1 cellular context compared by ENCODE assay signal in the genomic region with DNA sequence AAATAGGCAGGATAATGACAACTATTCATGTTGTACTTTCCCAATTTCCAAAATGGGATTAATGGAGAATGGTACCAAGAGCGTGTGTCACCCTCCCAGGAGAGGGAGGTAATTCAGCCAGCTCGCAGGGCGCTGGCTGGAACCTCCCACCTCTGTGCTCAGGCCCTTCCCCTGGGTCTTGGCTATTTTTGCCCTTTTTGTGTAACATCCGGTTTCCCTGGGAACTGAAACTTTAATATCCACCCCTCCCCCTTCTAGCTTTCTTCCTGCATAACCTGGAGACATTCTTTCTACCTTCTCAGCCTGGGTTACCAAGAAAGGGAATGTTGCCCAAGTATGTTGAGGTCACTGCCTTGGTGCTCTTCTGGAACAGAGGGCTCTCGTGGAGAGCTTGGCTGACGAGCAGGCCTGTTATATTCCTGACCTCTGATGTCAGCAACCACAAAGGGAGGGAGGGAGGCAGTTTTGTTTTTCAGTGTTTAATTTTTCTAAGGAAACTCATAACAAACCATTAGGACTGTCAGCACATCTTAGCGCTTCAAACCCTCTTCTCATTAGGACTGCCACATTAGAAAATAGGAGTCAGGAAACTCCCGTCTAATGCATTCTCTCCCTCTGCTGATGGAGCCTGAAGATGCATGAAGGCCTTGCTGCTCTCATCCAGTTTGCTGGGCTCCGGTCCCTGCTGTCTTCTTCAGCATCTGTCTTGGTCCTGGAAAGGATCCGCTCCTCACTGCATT.
TF ChIP-seq lines count a peak whose summit lies in the region.

No MANE protein-coding gene starts in this region.

TF ChIP-seq in K562, 482 proteins besides CTCF, POLR2A, EP300 and RAD21 (continued from another document and continues in another):
- TF ChIP-seq, protein P1, sequence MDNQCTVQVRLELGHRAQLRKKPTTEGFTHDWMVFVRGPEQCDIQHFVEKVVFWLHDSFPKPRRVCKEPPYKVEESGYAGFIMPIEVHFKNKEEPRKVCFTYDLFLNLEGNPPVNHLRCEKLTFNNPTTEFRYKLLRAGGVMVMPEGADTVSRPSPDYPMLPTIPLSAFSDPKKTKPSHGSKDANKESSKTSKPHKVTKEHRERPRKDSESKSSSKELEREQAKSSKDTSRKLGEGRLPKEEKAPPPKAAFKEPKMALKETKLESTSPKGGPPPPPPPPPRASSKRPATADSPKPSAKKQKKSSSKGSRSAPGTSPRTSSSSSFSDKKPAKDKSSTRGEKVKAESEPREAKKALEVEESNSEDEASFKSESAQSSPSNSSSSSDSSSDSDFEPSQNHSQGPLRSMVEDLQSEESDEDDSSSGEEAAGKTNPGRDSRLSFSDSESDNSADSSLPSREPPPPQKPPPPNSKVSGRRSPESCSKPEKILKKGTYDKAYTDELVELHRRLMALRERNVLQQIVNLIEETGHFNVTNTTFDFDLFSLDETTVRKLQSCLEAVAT (IDR thresholded peaks at IDR 0.05), result no peak
- TF ChIP-seq HCFC1 (IDR thresholded peaks at IDR 0.05; ENCODE audit: low read depth, low read length), result no peak
- TF ChIP-seq ZEB2 (IDR thresholded peaks at IDR 0.05), result peak; percentile 40; the same call in 1 of the 2 replicates
- TF ChIP-seq PHB2 (IDR thresholded peaks at IDR 0.05; ENCODE audit: low read depth), result no peak
- TF ChIP-seq, protein P2, sequence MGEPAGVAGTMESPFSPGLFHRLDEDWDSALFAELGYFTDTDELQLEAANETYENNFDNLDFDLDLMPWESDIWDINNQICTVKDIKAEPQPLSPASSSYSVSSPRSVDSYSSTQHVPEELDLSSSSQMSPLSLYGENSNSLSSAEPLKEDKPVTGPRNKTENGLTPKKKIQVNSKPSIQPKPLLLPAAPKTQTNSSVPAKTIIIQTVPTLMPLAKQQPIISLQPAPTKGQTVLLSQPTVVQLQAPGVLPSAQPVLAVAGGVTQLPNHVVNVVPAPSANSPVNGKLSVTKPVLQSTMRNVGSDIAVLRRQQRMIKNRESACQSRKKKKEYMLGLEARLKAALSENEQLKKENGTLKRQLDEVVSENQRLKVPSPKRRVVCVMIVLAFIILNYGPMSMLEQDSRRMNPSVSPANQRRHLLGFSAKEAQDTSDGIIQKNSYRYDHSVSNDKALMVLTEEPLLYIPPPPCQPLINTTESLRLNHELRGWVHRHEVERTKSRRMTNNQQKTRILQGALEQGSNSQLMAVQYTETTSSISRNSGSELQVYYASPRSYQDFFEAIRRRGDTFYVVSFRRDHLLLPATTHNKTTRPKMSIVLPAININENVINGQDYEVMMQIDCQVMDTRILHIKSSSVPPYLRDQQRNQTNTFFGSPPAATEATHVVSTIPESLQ (CRISPR knock-in tag; IDR thresholded peaks at IDR 0.05), result 0 out of 2 replicates have a peak, but pooled peaks have one; percentile 27
- TF ChIP-seq, protein P3, sequence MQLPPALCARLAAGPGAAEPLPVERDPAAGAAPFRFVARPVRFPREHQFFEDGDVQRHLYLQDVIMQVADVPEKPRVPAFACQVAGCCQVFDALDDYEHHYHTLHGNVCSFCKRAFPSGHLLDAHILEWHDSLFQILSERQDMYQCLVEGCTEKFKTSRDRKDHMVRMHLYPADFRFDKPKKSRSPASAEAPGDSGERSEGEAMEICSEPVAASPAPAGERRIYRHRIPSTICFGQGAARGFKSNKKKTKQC (CRISPR knock-in tag; IDR thresholded peaks at IDR 0.05), result no peak
- TF ChIP-seq ATF7 (IDR thresholded peaks at IDR 0.05), result 0 out of 2 replicates have a peak, but pooled peaks have one; percentile 26
- no peak for TF ChIP-seq SIRT6 (IDR thresholded peaks at IDR 0.05; ENCODE audit: low read depth, low read length)
- TF ChIP-seq, protein P4, sequence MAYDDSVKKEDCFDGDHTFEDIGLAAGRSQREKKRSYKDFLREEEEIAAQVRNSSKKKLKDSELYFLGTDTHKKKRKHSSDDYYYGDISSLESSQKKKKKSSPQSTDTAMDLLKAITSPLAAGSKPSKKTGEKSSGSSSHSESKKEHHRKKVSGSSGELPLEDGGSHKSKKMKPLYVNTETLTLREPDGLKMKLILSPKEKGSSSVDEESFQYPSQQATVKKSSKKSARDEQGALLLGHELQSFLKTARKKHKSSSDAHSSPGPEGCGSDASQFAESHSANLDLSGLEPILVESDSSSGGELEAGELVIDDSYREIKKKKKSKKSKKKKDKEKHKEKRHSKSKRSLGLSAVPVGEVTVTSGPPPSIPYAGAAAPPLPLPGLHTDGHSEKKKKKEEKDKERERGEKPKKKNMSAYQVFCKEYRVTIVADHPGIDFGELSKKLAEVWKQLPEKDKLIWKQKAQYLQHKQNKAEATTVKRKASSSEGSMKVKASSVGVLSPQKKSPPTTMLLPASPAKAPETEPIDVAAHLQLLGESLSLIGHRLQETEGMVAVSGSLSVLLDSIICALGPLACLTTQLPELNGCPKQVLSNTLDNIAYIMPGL (CRISPR knock-in tag; IDR thresholded peaks at IDR 0.05), result no peak
- no peak for TF ChIP-seq NFXL1 (CRISPR knock-in tag; IDR thresholded peaks at IDR 0.05)
- TF ChIP-seq ZNF717 (CRISPR knock-in tag; IDR thresholded peaks at IDR 0.05), result no peak
- TF ChIP-seq, protein P5, sequence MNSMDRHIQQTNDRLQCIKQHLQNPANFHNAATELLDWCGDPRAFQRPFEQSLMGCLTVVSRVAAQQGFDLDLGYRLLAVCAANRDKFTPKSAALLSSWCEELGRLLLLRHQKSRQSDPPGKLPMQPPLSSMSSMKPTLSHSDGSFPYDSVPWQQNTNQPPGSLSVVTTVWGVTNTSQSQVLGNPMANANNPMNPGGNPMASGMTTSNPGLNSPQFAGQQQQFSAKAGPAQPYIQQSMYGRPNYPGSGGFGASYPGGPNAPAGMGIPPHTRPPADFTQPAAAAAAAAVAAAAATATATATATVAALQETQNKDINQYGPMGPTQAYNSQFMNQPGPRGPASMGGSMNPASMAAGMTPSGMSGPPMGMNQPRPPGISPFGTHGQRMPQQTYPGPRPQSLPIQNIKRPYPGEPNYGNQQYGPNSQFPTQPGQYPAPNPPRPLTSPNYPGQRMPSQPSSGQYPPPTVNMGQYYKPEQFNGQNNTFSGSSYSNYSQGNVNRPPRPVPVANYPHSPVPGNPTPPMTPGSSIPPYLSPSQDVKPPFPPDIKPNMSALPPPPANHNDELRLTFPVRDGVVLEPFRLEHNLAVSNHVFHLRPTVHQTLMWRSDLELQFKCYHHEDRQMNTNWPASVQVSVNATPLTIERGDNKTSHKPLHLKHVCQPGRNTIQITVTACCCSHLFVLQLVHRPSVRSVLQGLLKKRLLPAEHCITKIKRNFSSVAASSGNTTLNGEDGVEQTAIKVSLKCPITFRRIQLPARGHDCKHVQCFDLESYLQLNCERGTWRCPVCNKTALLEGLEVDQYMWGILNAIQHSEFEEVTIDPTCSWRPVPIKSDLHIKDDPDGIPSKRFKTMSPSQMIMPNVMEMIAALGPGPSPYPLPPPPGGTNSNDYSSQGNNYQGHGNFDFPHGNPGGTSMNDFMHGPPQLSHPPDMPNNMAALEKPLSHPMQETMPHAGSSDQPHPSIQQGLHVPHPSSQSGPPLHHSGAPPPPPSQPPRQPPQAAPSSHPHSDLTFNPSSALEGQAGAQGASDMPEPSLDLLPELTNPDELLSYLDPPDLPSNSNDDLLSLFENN (IDR thresholded peaks at IDR 0.05; ENCODE audit: low read depth in 2 of 2, low read length in 2 of 2), result 0 out of 4 replicates have a peak, but pooled peaks of 1 of the 2 experiments have one; percentile 23
- TF ChIP-seq, protein P6, sequence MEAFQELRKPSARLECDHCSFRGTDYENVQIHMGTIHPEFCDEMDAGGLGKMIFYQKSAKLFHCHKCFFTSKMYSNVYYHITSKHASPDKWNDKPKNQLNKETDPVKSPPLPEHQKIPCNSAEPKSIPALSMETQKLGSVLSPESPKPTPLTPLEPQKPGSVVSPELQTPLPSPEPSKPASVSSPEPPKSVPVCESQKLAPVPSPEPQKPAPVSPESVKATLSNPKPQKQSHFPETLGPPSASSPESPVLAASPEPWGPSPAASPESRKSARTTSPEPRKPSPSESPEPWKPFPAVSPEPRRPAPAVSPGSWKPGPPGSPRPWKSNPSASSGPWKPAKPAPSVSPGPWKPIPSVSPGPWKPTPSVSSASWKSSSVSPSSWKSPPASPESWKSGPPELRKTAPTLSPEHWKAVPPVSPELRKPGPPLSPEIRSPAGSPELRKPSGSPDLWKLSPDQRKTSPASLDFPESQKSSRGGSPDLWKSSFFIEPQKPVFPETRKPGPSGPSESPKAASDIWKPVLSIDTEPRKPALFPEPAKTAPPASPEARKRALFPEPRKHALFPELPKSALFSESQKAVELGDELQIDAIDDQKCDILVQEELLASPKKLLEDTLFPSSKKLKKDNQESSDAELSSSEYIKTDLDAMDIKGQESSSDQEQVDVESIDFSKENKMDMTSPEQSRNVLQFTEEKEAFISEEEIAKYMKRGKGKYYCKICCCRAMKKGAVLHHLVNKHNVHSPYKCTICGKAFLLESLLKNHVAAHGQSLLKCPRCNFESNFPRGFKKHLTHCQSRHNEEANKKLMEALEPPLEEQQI (IDR thresholded peaks at IDR 0.05), result no peak
- TF ChIP-seq, protein P7, sequence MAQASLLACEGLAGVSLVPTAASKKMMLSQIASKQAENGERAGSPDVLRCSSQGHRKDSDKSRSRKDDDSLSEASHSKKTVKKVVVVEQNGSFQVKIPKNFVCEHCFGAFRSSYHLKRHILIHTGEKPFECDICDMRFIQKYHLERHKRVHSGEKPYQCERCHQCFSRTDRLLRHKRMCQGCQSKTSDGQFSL (CRISPR knock-in tag; IDR thresholded peaks at IDR 0.05), result no peak
- TF ChIP-seq, protein P7 (tag; IDR thresholded peaks at IDR 0.05), result no peak
- no peak for TF ChIP-seq NCOA2 (IDR thresholded peaks at IDR 0.05; ENCODE audit: partially characterized antibody in 2 of 2)
- TF ChIP-seq, protein P8, sequence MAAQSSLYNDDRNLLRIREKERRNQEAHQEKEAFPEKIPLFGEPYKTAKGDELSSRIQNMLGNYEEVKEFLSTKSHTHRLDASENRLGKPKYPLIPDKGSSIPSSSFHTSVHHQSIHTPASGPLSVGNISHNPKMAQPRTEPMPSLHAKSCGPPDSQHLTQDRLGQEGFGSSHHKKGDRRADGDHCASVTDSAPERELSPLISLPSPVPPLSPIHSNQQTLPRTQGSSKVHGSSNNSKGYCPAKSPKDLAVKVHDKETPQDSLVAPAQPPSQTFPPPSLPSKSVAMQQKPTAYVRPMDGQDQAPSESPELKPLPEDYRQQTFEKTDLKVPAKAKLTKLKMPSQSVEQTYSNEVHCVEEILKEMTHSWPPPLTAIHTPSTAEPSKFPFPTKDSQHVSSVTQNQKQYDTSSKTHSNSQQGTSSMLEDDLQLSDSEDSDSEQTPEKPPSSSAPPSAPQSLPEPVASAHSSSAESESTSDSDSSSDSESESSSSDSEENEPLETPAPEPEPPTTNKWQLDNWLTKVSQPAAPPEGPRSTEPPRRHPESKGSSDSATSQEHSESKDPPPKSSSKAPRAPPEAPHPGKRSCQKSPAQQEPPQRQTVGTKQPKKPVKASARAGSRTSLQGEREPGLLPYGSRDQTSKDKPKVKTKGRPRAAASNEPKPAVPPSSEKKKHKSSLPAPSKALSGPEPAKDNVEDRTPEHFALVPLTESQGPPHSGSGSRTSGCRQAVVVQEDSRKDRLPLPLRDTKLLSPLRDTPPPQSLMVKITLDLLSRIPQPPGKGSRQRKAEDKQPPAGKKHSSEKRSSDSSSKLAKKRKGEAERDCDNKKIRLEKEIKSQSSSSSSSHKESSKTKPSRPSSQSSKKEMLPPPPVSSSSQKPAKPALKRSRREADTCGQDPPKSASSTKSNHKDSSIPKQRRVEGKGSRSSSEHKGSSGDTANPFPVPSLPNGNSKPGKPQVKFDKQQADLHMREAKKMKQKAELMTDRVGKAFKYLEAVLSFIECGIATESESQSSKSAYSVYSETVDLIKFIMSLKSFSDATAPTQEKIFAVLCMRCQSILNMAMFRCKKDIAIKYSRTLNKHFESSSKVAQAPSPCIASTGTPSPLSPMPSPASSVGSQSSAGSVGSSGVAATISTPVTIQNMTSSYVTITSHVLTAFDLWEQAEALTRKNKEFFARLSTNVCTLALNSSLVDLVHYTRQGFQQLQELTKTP (IDR thresholded peaks at IDR 0.05; ENCODE audit: low read depth in 1 of 2, partially characterized antibody in 2 of 2), result no peak
- TF ChIP-seq MECOM (CRISPR knock-in tag; IDR thresholded peaks at IDR 0.05), result no peak
- 0 out of 2 replicates have a peak, but pooled peaks have one; percentile 41 for TF ChIP-seq GABPB1 (CRISPR knock-in tag; IDR thresholded peaks at IDR 0.05)
- TF ChIP-seq SIN3B (IDR thresholded peaks at IDR 0.05; ENCODE audit: low read depth), result no peak
